In the genomic region with DNA sequence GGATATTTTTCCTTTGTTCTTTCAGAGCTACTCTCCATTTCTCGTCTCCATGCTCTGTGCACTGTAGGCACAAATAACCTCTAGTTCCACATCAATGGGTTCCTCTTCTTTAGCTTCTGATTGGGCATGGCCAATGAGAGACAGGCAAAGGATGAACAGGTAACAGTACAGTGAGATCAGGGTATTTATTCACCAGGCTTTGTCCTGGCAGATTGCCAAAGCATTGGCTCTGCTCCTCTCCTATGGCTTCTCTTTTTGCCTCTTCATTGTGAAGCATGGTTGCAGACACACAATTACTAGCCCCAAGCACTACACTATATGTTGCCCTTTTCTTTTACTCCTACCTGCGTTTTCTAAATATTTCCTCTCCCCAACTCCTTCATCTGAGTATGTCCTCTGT, we compare ENCODE assay signal across 17 cellular contexts.
"Had no signal": no experiment of that assay in that cellular context is flagged by ENCODE, and none has a peak within 500 bp of the region (broad histone marks: within the 10 kb centered on the region; RNA-seq: fewer than 3 reads in every experiment).

No MANE protein-coding gene starts in this region.

- H3K4me1 ChIP-seq: adrenal gland, gastroesophageal sphincter, neural progenitor cell, sigmoid colon, spleen, suprapubic skin, upper lobe of left lung had no signal

- H3K27ac Mint-ChIP-seq: activated CD8-positive, alpha-beta T cell treated with anti-CD3 and anti-CD28 coated beads for 36 hours; activated naive CD4-positive, alpha-beta T cell treated with anti-CD3 and anti-CD28 coated beads, Interleukin-2, amount 50 U/mL, for 24 hours; neural progenitor cell; stimulated activated naive CD8-positive, alpha-beta T cell treated with anti-CD3 and anti-CD28 coated beads, Interleukin-15, Interleukin-2, amounts not matched to agents 100 ng/mL and 50 ng/mL, for 24 hours had no signal

- DNase-seq: activated CD4-positive, alpha-beta T cell treated with anti-CD3 and anti-CD28 coated beads for 4 hours; activated CD8-positive, alpha-beta T cell treated with anti-CD3 and anti-CD28 coated beads for 36 hours; activated effector memory CD4-positive, alpha-beta T cell treated with anti-CD3 and anti-CD28 coated beads, Interleukin-2, amount 50 U/mL, for 16 hours; activated T-cell treated with anti-CD3 and anti-CD28 coated beads, Interleukin-2, amount 50 U/mL, for 48 hours; adrenal gland; caudate nucleus; midbrain; ovary; sigmoid colon; spleen; upper lobe of left lung had no signal

- H3K36me3 Mint-ChIP-seq: activated naive CD4-positive, alpha-beta T cell treated with anti-CD3 and anti-CD28 coated beads, Interleukin-2, amount 50 U/mL, for 24 hours had no signal

- H3K36me3 ChIP-seq: adrenal gland, gastroesophageal sphincter, neural progenitor cell, ovary, sigmoid colon, spleen, suprapubic skin, upper lobe of left lung had no signal

- H3K27me3 Mint-ChIP-seq: activated CD8-positive, alpha-beta T cell treated with anti-CD3 and anti-CD28 coated beads for 36 hours; activated naive CD4-positive, alpha-beta T cell treated with anti-CD3 and anti-CD28 coated beads, Interleukin-2, amount 50 U/mL, for 24 hours; stimulated activated naive CD8-positive, alpha-beta T cell treated with anti-CD3 and anti-CD28 coated beads, Interleukin-15, Interleukin-2, amounts not matched to agents 100 ng/mL and 50 ng/mL, for 24 hours had no signal

- H3K9ac ChIP-seq: neural progenitor cell had no signal

- H3K4me2 ChIP-seq: neural progenitor cell had no signal

- H3K4me1 Mint-ChIP-seq: activated naive CD4-positive, alpha-beta T cell treated with anti-CD3 and anti-CD28 coated beads, Interleukin-2, amount 50 U/mL, for 24 hours; neural progenitor cell had no signal

- ATAC-seq: activated CD8-positive, alpha-beta T cell treated with anti-CD3 and anti-CD28 coated beads for 36 hours; gastroesophageal sphincter; left lobe of liver had no signal

- H2AFZ ChIP-seq: neural progenitor cell had no signal

- H3K9me3 ChIP-seq: adrenal gland, ovary had no signal

- H3K27ac ChIP-seq: adrenal gland, gastroesophageal sphincter, neural progenitor cell, ovary, sigmoid colon, spleen, suprapubic skin, upper lobe of left lung had no signal

- H3K4me3 ChIP-seq: adrenal gland, gastroesophageal sphincter, neural progenitor cell, ovary, sigmoid colon, spleen, suprapubic skin, upper lobe of left lung had no signal

- H3K4me3 Mint-ChIP-seq: activated CD8-positive, alpha-beta T cell treated with anti-CD3 and anti-CD28 coated beads for 36 hours; activated naive CD4-positive, alpha-beta T cell treated with anti-CD3 and anti-CD28 coated beads, Interleukin-2, amount 50 U/mL, for 24 hours; neural progenitor cell; stimulated activated naive CD8-positive, alpha-beta T cell treated with anti-CD3 and anti-CD28 coated beads, Interleukin-15, Interleukin-2, amounts not matched to agents 100 ng/mL and 50 ng/mL, for 24 hours had no signal

- H3K27me3 ChIP-seq: adrenal gland, gastroesophageal sphincter, neural progenitor cell, ovary, sigmoid colon, spleen, suprapubic skin, upper lobe of left lung had no signal
